In the genomic region with DNA sequence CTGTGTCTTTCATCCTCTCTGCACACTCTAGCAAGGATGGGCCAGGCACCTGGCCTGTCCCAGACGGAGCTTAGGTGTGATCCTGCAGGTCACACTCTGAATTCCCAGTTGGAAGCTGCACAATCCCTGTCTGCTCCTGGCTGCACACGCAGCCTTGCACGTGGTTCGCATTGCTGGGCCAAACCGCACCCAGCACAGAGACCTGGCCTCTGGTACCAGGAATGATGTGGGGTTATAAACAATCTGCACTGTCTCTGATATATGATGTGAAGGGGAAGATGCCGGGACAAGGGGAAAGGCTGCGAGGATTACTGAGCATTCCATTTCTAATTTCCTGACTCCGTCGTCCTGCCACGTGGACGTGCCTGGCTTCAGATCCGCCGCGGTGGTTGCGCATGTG, we compare ENCODE assay signal across 20 cellular contexts.
"Had no signal": no experiment of that assay in that cellular context is flagged by ENCODE, and none has a peak within 500 bp of the region (broad histone marks: within the 10 kb centered on the region; RNA-seq: fewer than 3 reads in every experiment).

No MANE protein-coding gene starts in this region.

- DNase-seq: dorsolateral prefrontal cortex; effector CD8-positive, alpha-beta T cell; immature natural killer cell; left colon; left ventricle myocardium superior; mesendoderm; naive thymus-derived CD4-positive, alpha-beta T cell; nucleus accumbens; pancreas; right cardiac atrium; small intestine; stimulated activated CD4-positive, alpha-beta T cell treated with anti-CD3 and anti-CD28 coated beads, Interleukin-12 subunit alpha, Interleukin-12 subunit beta, amount 100 ng/mL, for 4 hours; stimulated activated naive CD4-positive, alpha-beta T cell; stomach; substantia nigra; transverse colon had no signal

- H3K4me1 Mint-ChIP-seq: immature natural killer cell had no signal

- ATAC-seq: left colon; left ventricle myocardium superior; naive thymus-derived CD4-positive, alpha-beta T cell; pancreas; right cardiac atrium had no signal

- H3K4me3 Mint-ChIP-seq: immature natural killer cell had no signal

- H3K4me3 ChIP-seq: coronary artery, dorsolateral prefrontal cortex, pancreas, stomach, thoracic aorta, transverse colon had no signal

- H3K27me3 ChIP-seq: pancreas, transverse colon had no signal

- H3K27ac ChIP-seq: coronary artery, dorsolateral prefrontal cortex, pancreas, stomach, thoracic aorta, transverse colon had no signal

- H3K4me1 ChIP-seq: pancreas, stomach, transverse colon had no signal

- H3K36me3 Mint-ChIP-seq: immature natural killer cell; naive thymus-derived CD4-positive, alpha-beta T cell had no signal

- H3K9me3 ChIP-seq: pancreas, stomach, thoracic aorta, transverse colon had no signal

- H3K27ac Mint-ChIP-seq: immature natural killer cell, progenitor cell of endocrine pancreas had no signal

- FAIRE-seq: frontal cortex, pancreas, small intestine had no signal

- H3K36me3 ChIP-seq: pancreas, stomach, thoracic aorta, transverse colon had no signal
